15 cellular contexts compared by ENCODE assay signal in genomic region chr9:36161187-36161586, GRCh38. TPM values are rescaled to one million over a fixed set of nuclear protein-coding genes. Genes with fewer than 3 reads are reported as not detected.
DNase-seq lines count a peak whose midpoint lies in the region; ATAC-seq, FAIRE-seq and TF ChIP-seq lines count a peak whose summit lies in the region.
"Had no signal": no experiment of that assay in that cellular context is flagged by ENCODE, and none has a peak within 500 bp of the region (broad histone marks: within the 10 kb centered on the region; RNA-seq: fewer than 3 reads in every experiment).

No MANE protein-coding gene starts in this region.

- no peak overlapping the region for H3K4me3 ChIP-seq in ascending aorta
- H3K4me3 ChIP-seq in kidney (ENCODE audit: low read length in 2 of 2), result no peak overlapping the region
- H3K4me3 ChIP-seq in subcutaneous abdominal adipose tissue (ENCODE audit: low read depth in 1 of 5, low read length in 5 of 5), result no peak overlapping the region
- H3K4me3 ChIP-seq in MG63, result no peak overlapping the region
- H3K4me3 ChIP-seq: GM23338, tibial nerve had no signal

- H3K4me1 Mint-ChIP-seq in activated CD4-positive, alpha-beta T cell treated with anti-CD3 and anti-CD28 coated beads, Interleukin-2, amount 10 ng/mL, durations not matched to agents 7 days and 5 days, result peaks cover 26% of the 10 kb centered on the region

- peaks cover 2% of the 10 kb centered on the region for H3K27me3 Mint-ChIP-seq in activated CD4-positive, alpha-beta T cell treated with anti-CD3 and anti-CD28 coated beads, Interleukin-2, amount 10 ng/mL, durations not matched to agents 7 days and 5 days

- peaks cover 4 to 35% of the 10 kb centered on the region in 2 donors for H3K4me1 ChIP-seq in ascending aorta
- peaks cover 0 to under 1% of the 10 kb centered on the region in 2 donors for H3K4me1 ChIP-seq in kidney (ENCODE audit: control insufficient read depth in 1 of 2, insufficient read depth in 1 of 2, low read depth in 1 of 2, low read length in 2 of 2)
- peaks cover 0 to 45% (median 31%) of the 10 kb centered on the region in 5 donors for H3K4me1 ChIP-seq in subcutaneous abdominal adipose tissue (ENCODE audit: control insufficient read depth in 5 of 5, insufficient read depth in 5 of 5, low read length in 5 of 5)

- TF ChIP-seq CTCF in ascending aorta (IDR thresholded peaks at IDR 0.05) (no peak), kidney (IDR thresholded peaks at IDR 0.05; ENCODE audit: borderline replicate concordance, extremely low read depth, insufficient read depth) (no peak)

- H3K27ac ChIP-seq in ascending aorta (peak overlapping the region; percentile 75 to 80), kidney (ENCODE audit: low read depth in 2 of 2, low read length in 2 of 2) (no peak overlapping the region), subcutaneous abdominal adipose tissue (ENCODE audit: low read depth, low read length) (peak overlapping the region; percentile 16)

- peaks cover 10% of the 10 kb centered on the region for H3K9me3 Mint-ChIP-seq in activated CD4-positive, alpha-beta T cell treated with anti-CD3 and anti-CD28 coated beads, Interleukin-2, amount 10 ng/mL, durations not matched to agents 7 days and 5 days

- peaks cover 38% of the 10 kb centered on the region for H3K36me3 Mint-ChIP-seq in activated CD4-positive, alpha-beta T cell treated with anti-CD3 and anti-CD28 coated beads, Interleukin-2, amount 10 ng/mL, durations not matched to agents 7 days and 5 days (ENCODE audit: low read depth)

- H3K27me3 ChIP-seq in ascending aorta (no peaks in the 10 kb centered on the region), subcutaneous abdominal adipose tissue (ENCODE audit: control insufficient read depth in 5 of 5, insufficient read depth in 4 of 5, low read length in 5 of 5) (no peaks in the 10 kb centered on the region), MG63 (no peaks in the 10 kb centered on the region)
- H3K27me3 ChIP-seq: tibial nerve had no signal

- no peak for FAIRE-seq in kidney (lab: Jason Lieb, UNC)
- FAIRE-seq: HTR-8/SVneo had no signal

- peaks cover 0 to 7% of the 10 kb centered on the region in 2 donors for H3K36me3 ChIP-seq in ascending aorta
- no peaks in the 10 kb centered on the region for H3K36me3 ChIP-seq in kidney (ENCODE audit: control insufficient read depth in 1 of 2, insufficient read depth in 2 of 2, low read length in 2 of 2)
- peaks cover 0 to 15% (median 5%) of the 10 kb centered on the region in 5 donors for H3K36me3 ChIP-seq in subcutaneous abdominal adipose tissue (ENCODE audit: control insufficient read depth in 5 of 5, insufficient read depth in 5 of 5, low read length in 5 of 5)
- no peaks in the 10 kb centered on the region for H3K36me3 ChIP-seq in MG63

- POLR2A ChIA-PET in activated CD4-positive, alpha-beta T cell treated with anti-CD3 and anti-CD28 coated beads, Interleukin-2, amount 10 ng/mL, durations not matched to agents 7 days and 5 days (lab: Charles Lee), result no interaction called here

- H3K9me3 ChIP-seq in ascending aorta (no peaks in the 10 kb centered on the region), kidney (ENCODE audit: control insufficient read depth in 1 of 2, low read length in 2 of 2) (no peaks in the 10 kb centered on the region), subcutaneous abdominal adipose tissue (ENCODE audit: control insufficient read depth in 5 of 5, low read length in 5 of 5) (no peaks in the 10 kb centered on the region), MG63 (peaks cover 16% of the 10 kb centered on the region)
- H3K9me3 ChIP-seq: tibial nerve had no signal

- intact Hi-C loops in ascending aorta (cut with DNase I) (loop anchor here (10.0 kb wide), 1 partner anchor 256 kb away; the partner anchor contains the start of genes HRCT1 and SPAAR), kidney (cut with DNase I) (loop anchor here (10.0 kb wide), 1 partner anchor 46 kb away; no protein-coding TSS in a partner anchor)

- ATAC-seq in GM21786 (IDR thresholded peaks at IDR 0.05; ENCODE audit: unreplicated experiment), result no peak
- ATAC-seq: GM23338 had no signal

- H3K4me3 Mint-ChIP-seq in activated CD4-positive, alpha-beta T cell treated with anti-CD3 and anti-CD28 coated beads, Interleukin-2, amount 10 ng/mL, durations not matched to agents 7 days and 5 days, result no peak overlapping the region
- H3K4me3 Mint-ChIP-seq: GM23338 had no signal

- H3K9ac ChIP-seq in kidney (ENCODE audit: low read length in 2 of 2) (no peak overlapping the region), subcutaneous abdominal adipose tissue (ENCODE audit: low read length in 5 of 5) (no peak overlapping the region)

- DNase-seq in activated CD4-positive, alpha-beta T cell treated with anti-CD3 and anti-CD28 coated beads, Interleukin-2, amount 10 ng/mL, durations not matched to agents 7 days and 5 days, result no peak
- DNase-seq in activated CD4-positive, alpha-beta T cell treated with anti-CD3 and anti-CD28 coated beads, Interleukin-2, amount 50 U/mL, for 1 hour, result no peak
- no peak for DNase-seq in ascending aorta (ENCODE audit: low spot score in 2 of 2)
- peak; percentile 4 for DNase-seq in kidney
- no peak for DNase-seq in MG63
- DNase-seq in activated CD4-positive, CD25-positive, alpha-beta regulatory T cell (lab: John Stamatoyannopoulos, UW), result no peak
- DNase-seq: 8988T; activated CD4-positive, alpha-beta T cell treated with anti-CD3 and anti-CD28 coated beads for 4 hours; DMS 273 treated with DMSO at 0.1 percent for 48 hours had no signal

- peak overlapping the region; percentile 47 for H3K27ac Mint-ChIP-seq in activated CD4-positive, alpha-beta T cell treated with anti-CD3 and anti-CD28 coated beads, Interleukin-2, amount 10 ng/mL, durations not matched to agents 7 days and 5 days

- CTCF ChIA-PET in activated CD4-positive, alpha-beta T cell treated with anti-CD3 and anti-CD28 coated beads, Interleukin-2, amount 10 ng/mL, durations not matched to agents 7 days and 5 days (lab: Charles Lee), result no interaction called here

RNA-seq across cellular contexts. Expression of gene CCIN, which starts 8.0 kb away (rescaled TPM):
- under 1 TPM in 1 of 2 experiments, not detected in 1; 0.17 TPM for total RNA-seq in activated CD4-positive, alpha-beta T cell treated with anti-CD3 and anti-CD28 coated beads, Interleukin-2, amount 10 ng/mL, durations not matched to agents 7 days and 5 days
- total RNA-seq in ascending aorta (not detected), kidney (0.13 TPM)
- polyA plus RNA-seq in kidney (ENCODE audit: insufficient read depth, low read depth, low replicate concordance), result not detected
- 0.36 TPM in 1 of 2 replicates, not detected in the other for total RNA-seq in MG63 (2014; rRNA removed; shearing (Covaris generic); ENCODE audit: low replicate concordance)
- total RNA-seq: OCI-LY7, tibial nerve had no signal
- polyA plus RNA-seq: GM23338 had no signal

RNA-seq across cellular contexts. Expression of gene GLIPR2, which starts 24.7 kb away (rescaled TPM):
- 10 to 100 TPM; 53.9 to 58.4 TPM for total RNA-seq in activated CD4-positive, alpha-beta T cell treated with anti-CD3 and anti-CD28 coated beads, Interleukin-2, amount 10 ng/mL, durations not matched to agents 7 days and 5 days
- total RNA-seq in ascending aorta (54.4 TPM), kidney (19.6 TPM)
- 8.3 TPM for polyA plus RNA-seq in kidney (ENCODE audit: insufficient read depth, low read depth, low replicate concordance)
- total RNA-seq in MG63 (2014; rRNA removed; shearing (Covaris generic); ENCODE audit: low replicate concordance), result 17.1 and 20.3 TPM in 2 replicates
- total RNA-seq: OCI-LY7 had no signal

RNA-seq across cellular contexts. Expression of gene CLTA, which starts 29.5 kb away (rescaled TPM):
- total RNA-seq in activated CD4-positive, alpha-beta T cell treated with anti-CD3 and anti-CD28 coated beads, Interleukin-2, amount 10 ng/mL, durations not matched to agents 7 days and 5 days, result 100 to 1,000 TPM; 156 to 158 TPM
- total RNA-seq in ascending aorta (222 TPM), kidney (205 TPM)
- polyA plus RNA-seq in kidney (ENCODE audit: insufficient read depth, low read depth, low replicate concordance), result 331 TPM
- 1,843 and 1,874 TPM in 2 replicates for total RNA-seq in MG63 (2014; rRNA removed; shearing (Covaris generic); ENCODE audit: low replicate concordance)

Comparison
In these comparisons a context has a peak if more than half of its experiments do, and no peak if none do; other contexts are left out.
1. H3K27ac ChIP-seq: peak in ascending aorta (2 of 2) and subcutaneous abdominal adipose tissue (single experiment); none in kidney (0 of 2).